ENCODE assay signal across 8 cellular contexts in the genomic region with DNA sequence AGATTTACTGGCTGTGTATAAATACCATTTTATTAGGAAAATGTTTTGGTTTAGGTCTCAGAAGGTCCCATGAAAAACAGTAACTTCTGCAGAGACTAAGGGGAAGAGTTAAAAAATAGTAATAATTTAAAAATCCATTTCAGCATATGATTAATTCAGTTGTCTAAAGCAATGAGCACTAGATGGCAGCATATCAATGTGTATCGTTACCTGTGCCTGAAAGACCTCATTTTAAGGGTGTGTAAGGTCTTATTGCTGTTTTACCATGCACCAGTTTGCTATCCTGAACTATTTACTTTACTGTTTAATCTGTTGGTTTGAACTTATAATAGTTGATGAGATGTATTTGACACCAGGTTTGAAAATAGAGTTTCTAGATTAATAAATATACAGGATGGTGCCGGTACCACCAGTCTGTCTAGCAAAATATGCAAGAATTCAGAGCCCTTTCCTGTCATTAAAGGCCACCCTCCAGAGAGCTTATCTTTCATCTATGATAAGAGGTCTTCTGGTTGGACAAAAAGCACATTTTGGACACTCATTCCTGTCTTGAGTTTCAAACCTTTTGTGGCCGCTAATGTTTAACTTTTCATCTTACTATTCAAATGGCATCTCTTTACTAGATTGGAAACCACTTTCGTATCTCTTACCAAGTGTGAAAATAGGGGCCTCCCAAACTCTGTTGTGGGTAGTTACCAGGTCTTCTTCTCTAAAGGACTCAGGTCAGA. TPM values are rescaled to one million over a fixed set of nuclear protein-coding genes. Genes with fewer than 3 reads are reported as not detected.
DNase-seq lines count a peak whose midpoint lies in the region; ATAC-seq and TF ChIP-seq lines count a peak whose summit lies in the region.

No MANE protein-coding gene starts in this region.

- H3K36me3 ChIP-seq in CD4-positive, alpha-beta memory T cell (ENCODE audit: insufficient read depth, low read length) = no peaks in the 10 kb centered on the region
- no peaks in the 10 kb centered on the region for H3K36me3 ChIP-seq in spleen

- POLR2A ChIA-PET in CD4-positive, alpha-beta memory T cell (lab: Charles Lee; ENCODE audit: partially characterized antibody) = interaction anchor here (1.1 to 2.2 kb wide), 2 partner anchors 8 to 720 kb away, joined by 5 to 7 read pairs; no protein-coding TSS in a partner anchor

- H3K9me3 ChIP-seq in CD4-positive, alpha-beta memory T cell (ENCODE audit: control insufficient read depth in 1 of 2, low read length in 2 of 2) = no peaks in the 10 kb centered on the region
- H3K9me3 ChIP-seq in spleen = no peaks in the 10 kb centered on the region

- H3K27me3 ChIP-seq in CD4-positive, alpha-beta memory T cell (ENCODE audit: insufficient read depth, low read length) = no peaks in the 10 kb centered on the region
- no peaks in the 10 kb centered on the region for H3K27me3 ChIP-seq in spleen (replicated peaks in 1 of 7)

- H3K9me3 Mint-ChIP-seq in CD4-positive, alpha-beta memory T cell = no peaks in the 10 kb centered on the region
- no peaks in the 10 kb centered on the region for H3K9me3 Mint-ChIP-seq in glutamatergic neuron (ENCODE audit: unreplicated experiment)

- TF ChIP-seq CTCF in WI38 (IDR thresholded peaks at IDR 0.05; ENCODE audit: low read depth, low read length) (peak; percentile 29; the same call in 1 of the 2 replicates), glutamatergic neuron (IDR thresholded peaks at IDR 0.05; ENCODE audit: partially characterized antibody, unreplicated experiment) (peak; percentile 47), spleen (IDR thresholded peaks at IDR 0.05 in 8 of 11, conservative IDR thresholded peaks at IDR 0.05 in 3 of 11) (peak in 10 of 11 experiments; percentile 16 to 60 (median 49))

- H3K4me3 ChIP-seq in CD4-positive, alpha-beta memory T cell (ENCODE audit: low read length in 2 of 2) = no peak overlapping the region
- H3K4me3 ChIP-seq in WI38 (ENCODE audit: low read depth, low read length) = no peak overlapping the region
- H3K4me3 ChIP-seq in spleen = no peak overlapping the region

- ATAC-seq in GM18511 (IDR thresholded peaks at IDR 0.05; ENCODE audit: unreplicated experiment) = peak; percentile 98
- peak; percentile 97 for ATAC-seq in HG02938 (IDR thresholded peaks at IDR 0.05; ENCODE audit: unreplicated experiment)

- 43 to 59% (median 57%) methylated on average over 4 of the region's 4 CpGs for WGBS in spleen, 5 donors

- CTCF ChIA-PET in CD4-positive, alpha-beta memory T cell (lab: Charles Lee; ENCODE audit: partially characterized antibody) = interaction anchor here (1.2 to 4.7 kb wide), 9 partner anchors 8 to 811 kb away, joined by 3 to 41 read pairs (median 7); no protein-coding TSS in a partner anchor

- intact Hi-C loops in CD4-positive, alpha-beta memory T cell (cut with micrococcal nuclease) = loop anchor here (1.0 kb wide), 3 partner anchors 403 to 744 kb away; partner anchors contain the start of gene MTFR2
- intact Hi-C loops in spleen (cut with DNase I; ENCODE audit: low total_unique reads) = loop anchor here (10.0 kb wide), 1 partner anchor 808 kb away; no protein-coding TSS in a partner anchor

- no peak for TF ChIP-seq POLR2A in spleen (IDR thresholded peaks at IDR 0.05)

- H3K27ac Mint-ChIP-seq in CD4-positive, alpha-beta memory T cell = no peak overlapping the region
- H3K27ac Mint-ChIP-seq in glutamatergic neuron (ENCODE audit: unreplicated experiment) = no peak overlapping the region

- no peaks in the 10 kb centered on the region for H3K4me1 ChIP-seq in CD4-positive, alpha-beta memory T cell (ENCODE audit: insufficient read depth, low read length)
- H3K4me1 ChIP-seq in spleen = peaks cover 0 to 7% (median 2%) of the 10 kb centered on the region in 6 donors

- peak overlapping the region in 3 of 8 donors; percentile 13 to 39 (median 20) for H3K4me3 Mint-ChIP-seq in CD4-positive, alpha-beta memory T cell
- no peak overlapping the region for H3K4me3 Mint-ChIP-seq in glutamatergic neuron (ENCODE audit: unreplicated experiment)

- no peaks in the 10 kb centered on the region for H3K36me3 Mint-ChIP-seq in CD4-positive, alpha-beta memory T cell
- no peaks in the 10 kb centered on the region for H3K36me3 Mint-ChIP-seq in glutamatergic neuron (ENCODE audit: unreplicated experiment)

- H3K4me1 Mint-ChIP-seq in CD4-positive, alpha-beta memory T cell = peaks cover 0 to 5% (median under 1%) of the 10 kb centered on the region in 4 donors
- no peaks in the 10 kb centered on the region for H3K4me1 Mint-ChIP-seq in glutamatergic neuron (ENCODE audit: low read depth, unreplicated experiment)

- H3K27me3 Mint-ChIP-seq in CD4-positive, alpha-beta memory T cell = no peaks in the 10 kb centered on the region
- H3K27me3 Mint-ChIP-seq in glutamatergic neuron (ENCODE audit: unreplicated experiment) = no peaks in the 10 kb centered on the region

- DNase-seq in CD4-positive, alpha-beta memory T cell = peak; percentile 39 to 46 (median 40)
- DNase-seq in NCI-H1694 treated with DMSO at 0.1 percent for 48 hours (lab: John Stamatoyannopoulos, UW) = peak; percentile 30
- no peak for DNase-seq in glutamatergic neuron
- no peak for DNase-seq in spleen
- DNase-seq in middle frontal gyrus (ENCODE audit: extremely low spot score, low spot score) = no peak

- no peak overlapping the region for H3K27ac ChIP-seq in CD4-positive, alpha-beta memory T cell (ENCODE audit: low read depth, low read length)
- H3K27ac ChIP-seq in spleen = no peak overlapping the region

RNA-seq across cellular contexts. Expression of gene AHI1, which starts 8.9 kb away (rescaled TPM):
- 10 to 100 TPM; 12.2 to 12.8 TPM for total RNA-seq in CD4-positive, alpha-beta memory T cell
- 1 to 10 TPM in 1 of 2 donors, under 1 TPM in 1; 0.59 to 6.1 TPM for polyA plus RNA-seq in CD4-positive, alpha-beta memory T cell
- total RNA-seq in glutamatergic neuron (ENCODE audit: unreplicated experiment) = 11.1 TPM
- total RNA-seq in spleen = 10 to 100 TPM; 11.0 to 21.8 (median 18.5) TPM
- 1 to 10 TPM; 3.6 to 9.5 (median 7.5) TPM for polyA plus RNA-seq in spleen

Comparison
In these comparisons a context has a peak if more than half of its experiments do, and no peak if none do; other contexts are left out.
1. DNase-seq: peak in CD4-positive, alpha-beta memory T cell (5 of 5) and NCI-H1694 treated with DMSO at 0.1 percent for 48 hours (single experiment); none in glutamatergic neuron (single experiment), spleen (single experiment) and middle frontal gyrus (single experiment).
2. Peak in every context shown above with its lines, with median percentiles within 50 percentile points of each other: CTCF ChIP-seq.